Comparison of ENCODE assay signal across 15 cellular contexts in genomic region chr17:44466339-44466738, GRCh38.
"Had no signal": no experiment of that assay in that cellular context is flagged by ENCODE, and none has a peak within 500 bp of the region (broad histone marks: within the 10 kb centered on the region; RNA-seq: fewer than 3 reads in every experiment).

No MANE protein-coding gene starts in this region.

- H3K4me3 Mint-ChIP-seq: activated CD4-positive, alpha-beta T cell treated with anti-CD3 and anti-CD28 coated beads for 36 hours; activated CD8-positive, alpha-beta T cell treated with anti-CD3 and anti-CD28 coated beads for 36 hours; activated naive CD8-positive, alpha-beta T cell; activated T-cell treated with anti-CD3 and anti-CD28 coated beads, Interleukin-2, amount 50 U/mL, for 4 hours had no signal

- DNase-seq: activated CD4-positive, alpha-beta T cell treated with anti-CD3 and anti-CD28 coated beads for 36 hours; activated CD8-positive, alpha-beta T cell treated with anti-CD3 and anti-CD28 coated beads for 36 hours; activated gamma-delta T cell; activated T-cell treated with anti-CD3 and anti-CD28 coated beads, Interleukin-2, amount 50 U/mL, for 4 hours; amygdala; hippocampal formation; mesendoderm; stimulated activated CD4-positive, alpha-beta T cell treated with anti-CD3 and anti-CD28 coated beads, Interleukin-2, amount 100 ng/mL, for 48 hours; stimulated activated naive CD4-positive, alpha-beta T cell; substantia nigra had no signal

- H3K27ac Mint-ChIP-seq: activated CD4-positive, alpha-beta T cell treated with anti-CD3 and anti-CD28 coated beads for 36 hours; activated CD8-positive, alpha-beta T cell treated with anti-CD3 and anti-CD28 coated beads for 36 hours; activated naive CD8-positive, alpha-beta T cell had no signal

- H3K27me3 ChIP-seq: tibial nerve, vagina had no signal

- H3K4me3 ChIP-seq: tibial nerve, vagina had no signal

- H3K9me3 ChIP-seq: tibial nerve, vagina had no signal

- H3K27me3 Mint-ChIP-seq: activated CD4-positive, alpha-beta T cell treated with anti-CD3 and anti-CD28 coated beads for 36 hours; activated CD8-positive, alpha-beta T cell treated with anti-CD3 and anti-CD28 coated beads for 36 hours; activated naive CD8-positive, alpha-beta T cell had no signal

- H3K9me3 Mint-ChIP-seq: activated CD8-positive, alpha-beta T cell treated with anti-CD3 and anti-CD28 coated beads for 36 hours; activated T-cell treated with anti-CD3 and anti-CD28 coated beads, Interleukin-2, amount 50 U/mL, for 4 hours had no signal

- H3K36me3 ChIP-seq: vagina had no signal

- ATAC-seq: activated CD8-positive, alpha-beta T cell treated with anti-CD3 and anti-CD28 coated beads for 36 hours; activated T-cell treated with anti-CD3 and anti-CD28 coated beads, Interleukin-2, amount 50 U/mL, for 4 hours; esophagus mucosa; sciatic nerve had no signal

- H3K27ac ChIP-seq: tibial nerve, vagina had no signal
